In genomic region chr11:58999291-58999680, GRCh38 we compare ENCODE assay signal across 16 cellular contexts. TPM values are rescaled to one million over a fixed set of nuclear protein-coding genes. Genes with fewer than 3 reads are reported as not detected.
DNase-seq lines count a peak whose midpoint lies in the region; ATAC-seq and TF ChIP-seq lines count a peak whose summit lies in the region.
"Had no signal": no experiment of that assay in that cellular context is flagged by ENCODE, and none has a peak within 500 bp of the region (broad histone marks: within the 10 kb centered on the region; RNA-seq: fewer than 3 reads in every experiment).

No MANE protein-coding gene starts in this region.

- H3K4me1 Mint-ChIP-seq in MCF 10A (ENCODE audit: insufficient read depth, unreplicated experiment), result no peaks in the 10 kb centered on the region
- H3K4me1 Mint-ChIP-seq: nephron progenitor cell had no signal

- peak; percentile 95 for ATAC-seq in HG02943 (IDR thresholded peaks at IDR 0.05; ENCODE audit: low read depth, unreplicated experiment)
- ATAC-seq: K562 had no signal

- no TSS peak for BruUV-seq in MCF 10A (replicated peaks; lab: Mats Ljungman, UMichigan)

- DNase-seq in SIG-M5 treated with dmso at 0.1 percent for 504 hours (lab: John Stamatoyannopoulos, UW; ENCODE audit: unreplicated experiment) (peak; percentile 57), SIG-M5 (lab: John Stamatoyannopoulos, UW) (no peak), NOMO-1 treated with dmso at 0.1 percent for 144 hours (lab: John Stamatoyannopoulos, UW; ENCODE audit: unreplicated experiment) (peak; percentile 86), MCF 10A (ENCODE audit: unreplicated experiment) (no peak), middle frontal gyrus (ENCODE audit: extremely low spot score, low spot score) (no peak), NCI-H128 (lab: John Stamatoyannopoulos, UW; ENCODE audit: unreplicated experiment) (no peak)
- no peak for DNase-seq in activated naive CD4-positive, alpha-beta T cell treated with anti-CD3 and anti-CD28 coated beads, Interleukin-2, amount 50 U/mL, for 16 hours
- DNase-seq: 8988T; activated CD4-positive, alpha-beta T cell treated with anti-CD3 and anti-CD28 coated beads, Interleukin-2, amount 50 U/mL, for 48 hours; effector CD8-positive, alpha-beta T cell; NCI-H446 treated with DMSO at 0.1 percent for 48 hours; nephron progenitor cell; SW 1271 had no signal

- H3K4me3 Mint-ChIP-seq in MCF 10A (ENCODE audit: unreplicated experiment), result no peak overlapping the region
- H3K4me3 Mint-ChIP-seq: nephron progenitor cell had no signal

- no peaks in the 10 kb centered on the region for H3K9me3 Mint-ChIP-seq in MCF 10A (ENCODE audit: unreplicated experiment)
- H3K9me3 Mint-ChIP-seq: nephron progenitor cell had no signal

- CTCF ChIA-PET in MCF 10A (lab: Yijun Ruan, JAX), result no interaction called here

- no peak for TF ChIP-seq CTCF in MCF 10A (IDR thresholded peaks at IDR 0.05; ENCODE audit: unreplicated experiment)

- peaks cover 36% of the 10 kb centered on the region for H3K27me3 Mint-ChIP-seq in MCF 10A (ENCODE audit: insufficient read depth, unreplicated experiment)

- intact Hi-C loops in MCF 10A (cut with micrococcal nuclease), result no loop called here

- POLR2A ChIA-PET in MCF 10A (lab: Yijun Ruan, JAX), result no interaction called here

- H3K36me3 Mint-ChIP-seq in MCF 10A (ENCODE audit: insufficient read depth, unreplicated experiment), result no peaks in the 10 kb centered on the region

- no peak overlapping the region for H3K27ac Mint-ChIP-seq in MCF 10A (ENCODE audit: low read depth, unreplicated experiment)
- H3K27ac Mint-ChIP-seq: nephron progenitor cell had no signal

RNA-seq across cellular contexts. Expression of gene GLYATL1, which starts 60.0 kb away (rescaled TPM):
- total RNA-seq in MCF 10A (2022), result not detected in 2 replicates
- total RNA-seq: K562, subcutaneous adipose tissue had no signal

Comparison
In these comparisons a context has a peak if more than half of its experiments do, and no peak if none do; other contexts are left out.
1. DNase-seq: peak in SIG-M5 treated with dmso at 0.1 percent for 504 hours (single experiment) and NOMO-1 treated with dmso at 0.1 percent for 144 hours (single experiment); none in SIG-M5 (single experiment), MCF 10A (single experiment), middle frontal gyrus (single experiment), activated naive CD4-positive, alpha-beta T cell treated with anti-CD3 and anti-CD28 coated beads, Interleukin-2, amount 50 U/mL, for 16 hours (single experiment) and NCI-H128 (single experiment).